Comparison of ENCODE assay signal across 1 cellular context in genomic region chr17:17433260-17433659, GRCh38.
TF ChIP-seq lines count a peak whose summit lies in the region.

No MANE protein-coding gene starts in this region.

TF ChIP-seq in HepG2, 621 proteins besides CTCF, POLR2A, EP300 and RAD21 (continued from another document and continues in another):
- TF ChIP-seq ZNF574 (CRISPR knock-in tag; IDR thresholded peaks at IDR 0.05) (no peak), IRX3 (CRISPR knock-in tag; IDR thresholded peaks at IDR 0.05; ENCODE audit: borderline replicate concordance, low read depth) (no peak), ZSCAN25 (CRISPR knock-in tag; IDR thresholded peaks at IDR 0.05) (no peak), ZFP41 (CRISPR knock-in tag; IDR thresholded peaks at IDR 0.05; ENCODE audit: borderline replicate concordance) (no peak), ZNF607 (CRISPR knock-in tag; IDR thresholded peaks at IDR 0.05; ENCODE audit: borderline replicate concordance) (no peak), POLR2AphosphoS2 (IDR thresholded peaks at IDR 0.05; ENCODE audit: low read depth, low read length) (no peak), CEBPB (IDR thresholded peaks at IDR 0.05; ENCODE audit: borderline replicate concordance, low read depth, low read length) (peak; percentile 96), NCOA5 (CRISPR knock-in tag; IDR thresholded peaks at IDR 0.05) (no peak), ELK4 (CRISPR knock-in tag; IDR thresholded peaks at IDR 0.05; ENCODE audit: borderline replicate concordance) (no peak), SNAI1 (CRISPR knock-in tag; IDR thresholded peaks at IDR 0.05; ENCODE audit: borderline replicate concordance) (no peak), PTBP1 (IDR thresholded peaks at IDR 0.05; ENCODE audit: low read depth, low read length, poor library complexity, severe bottlenecking) (no peak), ZNF83 (CRISPR knock-in tag; IDR thresholded peaks at IDR 0.05; ENCODE audit: borderline replicate concordance) (no peak), NR2F2 (IDR thresholded peaks at IDR 0.05; ENCODE audit: borderline replicate concordance, low read depth) (no peak), HDAC2 (CRISPR knock-in tag; IDR thresholded peaks at IDR 0.05) (peak; percentile 27; the same call in 1 of the 2 replicates), ZNF691 (CRISPR knock-in tag; IDR thresholded peaks at IDR 0.05; ENCODE audit: borderline replicate concordance, low read depth) (no peak), SKIL (CRISPR knock-in tag; IDR thresholded peaks at IDR 0.05; ENCODE audit: borderline replicate concordance) (no peak), SOX13 (IDR thresholded peaks at IDR 0.05) (no peak), SOX13 (CRISPR knock-in tag; conservative IDR thresholded peaks at IDR 0.05 in 1 of 2, IDR thresholded peaks at IDR 0.05 in 1 of 2) (no peak), LCORL (IDR thresholded peaks at IDR 0.05) (no peak), LCORL (CRISPR knock-in tag; IDR thresholded peaks at IDR 0.05) (no peak), ATF7-NPFF (CRISPR knock-in tag; IDR thresholded peaks at IDR 0.05; ENCODE audit: low read depth) (no peak), ZMYM4 (CRISPR knock-in tag; IDR thresholded peaks at IDR 0.05) (no peak), TEAD3 (CRISPR knock-in tag; optimal IDR thresholded peaks at IDR 0.05; ENCODE audit: borderline replicate concordance) (peak; percentile 13), MLXIP (CRISPR knock-in tag; IDR thresholded peaks at IDR 0.05; ENCODE audit: borderline replicate concordance) (no peak), RBM39 (IDR thresholded peaks at IDR 0.05; ENCODE audit: low read depth, low read length, poor library complexity, severe bottlenecking) (no peak), SSRP1 (CRISPR knock-in tag; IDR thresholded peaks at IDR 0.05) (no peak), ZNF615 (CRISPR knock-in tag; IDR thresholded peaks at IDR 0.05; ENCODE audit: borderline replicate concordance) (no peak), ZNF432 (CRISPR knock-in tag; IDR thresholded peaks at IDR 0.05; ENCODE audit: borderline replicate concordance) (no peak), ZSCAN12 (CRISPR knock-in tag; IDR thresholded peaks at IDR 0.05) (no peak), RBM22 (optimal IDR thresholded peaks at IDR 0.05; ENCODE audit: low read length) (no peak), RARA (CRISPR knock-in tag; IDR thresholded peaks at IDR 0.05) (0 out of 2 replicates have a peak, but pooled peaks have one; percentile 32), ATF3 (CRISPR knock-in tag; IDR thresholded peaks at IDR 0.05) (no peak), E2F1 (CRISPR knock-in tag; IDR thresholded peaks at IDR 0.05) (no peak), ZSCAN9 (CRISPR knock-in tag; IDR thresholded peaks at IDR 0.05; ENCODE audit: borderline replicate concordance) (no peak), MYC (CRISPR knock-in tag; IDR thresholded peaks at IDR 0.05; ENCODE audit: borderline replicate concordance) (no peak), KMT2A (CRISPR knock-in tag; IDR thresholded peaks at IDR 0.05) (no peak), ZNF224 (CRISPR knock-in tag; IDR thresholded peaks at IDR 0.05) (no peak), ZNF891 (CRISPR knock-in tag; IDR thresholded peaks at IDR 0.05) (no peak), ZZZ3 (CRISPR knock-in tag; IDR thresholded peaks at IDR 0.05; ENCODE audit: borderline replicate concordance) (no peak), FOXP4 (CRISPR knock-in tag; IDR thresholded peaks at IDR 0.05) (no peak), HNRNPL (IDR thresholded peaks at IDR 0.05; ENCODE audit: low read depth, low read length) (no peak), PRDM15 (CRISPR knock-in tag; IDR thresholded peaks at IDR 0.05) (no peak), PBX2 (CRISPR knock-in tag; IDR thresholded peaks at IDR 0.05) (no peak), ZNF772 (CRISPR knock-in tag; IDR thresholded peaks at IDR 0.05) (no peak)
